Comparison of ENCODE assay signal across 8 cellular contexts in the genomic region with DNA sequence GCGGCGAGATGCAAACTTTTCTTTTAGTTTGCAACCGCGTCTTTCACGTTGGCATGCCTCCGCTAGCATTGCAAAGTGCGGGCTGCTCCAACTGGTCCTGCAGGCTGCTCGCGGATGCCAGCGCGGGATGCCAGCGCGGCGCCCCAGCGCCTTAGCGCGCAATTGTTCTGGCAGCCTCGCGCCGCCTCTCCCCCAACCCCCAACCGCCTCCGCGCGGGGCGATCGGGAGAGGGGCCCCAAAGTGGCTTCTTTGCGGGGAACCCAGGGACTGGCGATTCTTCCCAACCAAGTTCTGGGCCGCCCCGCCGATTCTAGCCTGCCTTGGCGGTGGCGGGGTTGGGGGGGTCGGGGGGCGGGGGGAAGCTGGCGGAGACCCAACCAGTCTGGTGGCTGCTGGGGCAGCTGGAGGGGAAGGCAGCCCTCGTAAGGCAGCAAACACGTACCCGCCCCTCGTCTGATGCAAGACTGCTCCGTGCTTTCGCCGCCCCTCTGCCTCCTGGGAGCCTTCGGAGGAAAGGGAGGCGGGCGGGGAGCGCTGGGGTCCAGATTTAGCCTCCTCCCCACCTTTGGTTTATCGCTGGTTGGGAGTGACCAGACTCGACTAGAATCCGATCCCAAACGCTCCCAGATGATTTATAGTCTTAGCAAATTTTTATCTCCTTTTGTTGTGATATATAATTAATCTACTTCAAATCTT. TPM values are rescaled to one million over a fixed set of nuclear protein-coding genes. Genes with fewer than 3 reads are reported as not detected.
DNase-seq lines count a peak whose midpoint lies in the region; ATAC-seq and TF ChIP-seq lines count a peak whose summit lies in the region.

No MANE protein-coding gene starts in this region.

- in situ Hi-C loops in astrocyte of the cerebellum (cut with HindIII; ENCODE audit: low sequenced_read_pairs), result no loop called here
- in situ Hi-C loops in gastrocnemius medialis (cut with MboI; ENCODE audit: low sequenced_read_pairs in 4 of 4), result no loop called here

- ATAC-seq in GM19023 (IDR thresholded peaks at IDR 0.05; ENCODE audit: unreplicated experiment) (peak; percentile 39), gastrocnemius medialis (peak; percentile 53 to 63)

- no peaks in the 10 kb centered on the region for H3K9me3 ChIP-seq in gastrocnemius medialis

- peaks cover 6 to 20% of the 10 kb centered on the region in 2 donors for H3K4me1 ChIP-seq in gastrocnemius medialis

- peak overlapping the region in 2 of 4 donors; percentile 31 to 49 for H3K27ac ChIP-seq in gastrocnemius medialis

- H3K4me3 ChIP-seq in AG04449 (ENCODE audit: low read depth, low read length), result peak overlapping the region; percentile 92
- H3K4me3 ChIP-seq in LNCaP clone FGC (ENCODE audit: low read depth, low read length), result peak overlapping the region; percentile 76
- peak overlapping the region; percentile 83 for H3K4me3 ChIP-seq in astrocyte of the cerebellum (ENCODE audit: low read depth, low read length)
- peak overlapping the region; percentile 100 for H3K4me3 ChIP-seq in iPS-11a (ENCODE audit: low read depth, low read length)
- H3K4me3 ChIP-seq in gastrocnemius medialis, result peak overlapping the region; percentile 43 to 65 (median 52)

- no peaks in the 10 kb centered on the region for H3K36me3 ChIP-seq in gastrocnemius medialis

- H3K27me3 ChIP-seq in gastrocnemius medialis, result peaks cover 7 to 18% (median 15%) of the 10 kb centered on the region in 3 donors

- intact Hi-C loops in gastrocnemius medialis (cut with DNase I; ENCODE audit: low total_unique reads), result no loop called here

- CTCF ChIA-PET in AG04449 (lab: Yijun Ruan, JAX), result interaction anchor here (0.6 to 3.7 kb wide), 6 partner anchors 32 to 97 kb away, joined by 3 to 22 read pairs (median 4); a partner anchor contains a TSS

- TF ChIP-seq CTCF in AG04449 (IDR thresholded peaks at IDR 0.05; ENCODE audit: insufficient read depth, low read length, missing control alignments) (no peak), LNCaP clone FGC (IDR thresholded peaks at IDR 0.05; ENCODE audit: control insufficient read depth, extremely low read depth, insufficient read depth) (no peak), astrocyte of the cerebellum (IDR thresholded peaks at IDR 0.05; ENCODE audit: low read depth, low read length, missing control alignments) (no peak), gastrocnemius medialis (IDR thresholded peaks at IDR 0.05 in 4 of 5, conservative IDR thresholded peaks at IDR 0.05 in 1 of 5) (no peak)

- DNase-seq in AG04449 (ENCODE audit: low read depth, low spot score), result peak; percentile 75
- no peak for DNase-seq in LNCaP clone FGC (ENCODE audit: low read depth)
- peak; percentile 49 for DNase-seq in astrocyte of the cerebellum (ENCODE audit: low read depth)
- DNase-seq in gastrocnemius medialis, result peak; percentile 20 to 42
- no peak for DNase-seq in GM19238 (ENCODE audit: insufficient read length, low spot score)

- TF ChIP-seq POLR2A in Raji (IDR thresholded peaks at IDR 0.05; ENCODE audit: insufficient read depth, low read depth, low read length), result peak; percentile 71
- TF ChIP-seq POLR2A in gastrocnemius medialis (IDR thresholded peaks at IDR 0.05), result no peak

- POLR2A ChIA-PET in AG04449 (lab: Yijun Ruan, JAX), result interaction anchor here (1.0 to 1.5 kb wide), 5 partner anchors 11 to 64 kb away, joined by 3 to 8 read pairs (median 4); a partner anchor contains a TSS

RNA-seq across cellular contexts. Expression of a gene that starts 0.8 kb away (rescaled TPM):
- total RNA-seq in gastrocnemius medialis, result 1 to 10 TPM in 2 of 4 donors, under 1 TPM in 1, not detected in 1; 0.86 to 7.1 (median 2.3) TPM

RNA-seq across cellular contexts. Expression of a gene that starts 56.2 kb away (rescaled TPM):
- total RNA-seq in gastrocnemius medialis, result 1 to 10 TPM in 3 of 4 donors, not detected in 1; 1.2 to 9.2 (median 2.2) TPM

Comparison
In these comparisons a context has a peak if more than half of its experiments do, and no peak if none do; other contexts are left out.
1. DNase-seq: peak in AG04449 (single experiment), astrocyte of the cerebellum (single experiment) and gastrocnemius medialis (2 of 2); none in LNCaP clone FGC (single experiment) and GM19238 (single experiment).
2. Peak in every context shown above with its lines, with median percentiles within 50 percentile points of each other: H3K4me3 ChIP-seq.